Comparison of ENCODE assay signal across 10 cellular contexts in the genomic region with DNA sequence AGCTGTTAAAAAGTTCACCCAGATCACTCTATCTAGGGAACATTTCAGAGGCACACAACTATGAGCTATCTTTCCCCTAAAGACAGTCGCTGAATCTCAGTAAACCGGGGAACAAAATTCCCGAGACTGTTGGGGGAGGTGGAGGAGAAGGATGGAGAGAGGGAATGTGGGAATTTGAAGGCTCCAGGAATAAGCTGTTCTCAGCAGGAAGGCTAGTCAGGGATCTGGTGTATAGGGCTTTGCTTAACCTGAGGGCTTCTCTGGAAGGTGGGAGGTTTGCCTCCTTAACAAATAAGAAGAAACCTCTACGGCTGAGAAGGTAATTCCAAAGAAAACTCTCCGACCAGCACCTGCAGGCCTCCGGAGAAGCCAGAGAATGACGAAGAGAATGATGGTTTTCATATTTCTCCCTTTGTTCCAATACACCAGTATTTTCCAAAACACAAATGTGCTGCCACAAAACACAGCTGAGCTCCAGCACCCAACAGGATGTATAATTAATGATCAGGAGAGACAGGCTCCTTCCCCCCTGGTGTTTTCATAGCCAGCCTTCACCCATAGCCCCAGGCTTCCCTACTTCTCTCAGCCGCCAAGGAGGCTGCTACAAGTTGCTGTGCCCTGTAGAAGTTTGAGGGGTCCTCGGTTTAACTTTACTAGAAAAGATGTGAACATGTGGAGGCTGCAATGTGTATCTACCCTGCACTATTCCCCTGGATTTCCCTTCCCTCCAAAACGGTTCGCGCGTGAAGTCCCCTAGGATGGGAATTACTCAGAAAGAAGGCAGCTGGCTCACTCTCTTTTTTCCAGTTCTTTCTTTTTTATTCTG. TPM values are rescaled to one million over a fixed set of nuclear protein-coding genes. Genes with fewer than 3 reads are reported as not detected.
DNase-seq lines count a peak whose midpoint lies in the region; ATAC-seq and TF ChIP-seq lines count a peak whose summit lies in the region.
"Had no signal": no experiment of that assay in that cellular context is flagged by ENCODE, and none has a peak within 500 bp of the region (broad histone marks: within the 10 kb centered on the region; RNA-seq: fewer than 3 reads in every experiment).

No MANE protein-coding gene starts in this region.

- no peaks in the 10 kb centered on the region for H3K9me3 ChIP-seq in T-helper 17 cell (ENCODE audit: control insufficient read depth, low read length, poor library complexity, severe bottlenecking)
- H3K9me3 ChIP-seq in skeletal muscle tissue (ENCODE audit: control insufficient read depth in 3 of 3, low read length in 3 of 3) = no peaks in the 10 kb centered on the region

- no peaks in the 10 kb centered on the region for H3K36me3 ChIP-seq in GM23338 (ENCODE audit: insufficient read depth)
- H3K36me3 ChIP-seq in skeletal muscle tissue (ENCODE audit: control insufficient read depth in 3 of 3, insufficient read depth in 3 of 3, low read length in 3 of 3) = no peaks in the 10 kb centered on the region

- H3K36me3 Mint-ChIP-seq in GM23338 (ENCODE audit: low read depth) = no peaks in the 10 kb centered on the region
- peaks cover 2% of the 10 kb centered on the region for H3K36me3 Mint-ChIP-seq in T-helper 17 cell (ENCODE audit: low read depth)
- no peaks in the 10 kb centered on the region for H3K36me3 Mint-ChIP-seq in glutamatergic neuron (ENCODE audit: unreplicated experiment)
- H3K36me3 Mint-ChIP-seq in activated CD8-positive, alpha-beta T cell treated with anti-CD3 and anti-CD28 coated beads for 36 hours (ENCODE audit: low read depth) = no peaks in the 10 kb centered on the region
- H3K36me3 Mint-ChIP-seq: activated naive CD8-positive, alpha-beta T cell treated with anti-CD3 and anti-CD28 coated beads, Interleukin-2, amount 10 ng/mL, durations not matched to agents 7 days and 5 days had no signal

- in situ Hi-C loops in G401 (cut with HindIII; ENCODE audit: low sequenced_read_pairs) = loop anchor here (25.0 kb wide), 1 partner anchor 473 kb away; no protein-coding TSS in a partner anchor

- peaks cover 6% of the 10 kb centered on the region; the same call in 1 of the 2 replicates for H4K20me1 ChIP-seq in GM23338 (replicated peaks; ENCODE audit: insufficient read depth)

- intact Hi-C loops in activated CD8-positive, alpha-beta T cell treated with anti-CD3 and anti-CD28 coated beads for 36 hours (cut with micrococcal nuclease) = no loop called here

- H3K4me1 ChIP-seq in GM23338 (ENCODE audit: insufficient read depth) (peaks cover 24% of the 10 kb centered on the region), skeletal muscle tissue (ENCODE audit: control insufficient read depth in 3 of 3, insufficient read depth in 3 of 3, low read length in 3 of 3) (peaks cover 21 to 43% (median 28%) of the 10 kb centered on the region in 3 donors)

- CTCF ChIA-PET in activated CD8-positive, alpha-beta T cell treated with anti-CD3 and anti-CD28 coated beads for 36 hours (lab: Charles Lee) = interaction anchor here (1.0 to 2.9 kb wide), 3 partner anchors 8 to 470 kb away, joined by 3 to 15 read pairs (median 8); no protein-coding TSS in a partner anchor

- DNase-seq in GM23338 (ENCODE audit: low spot score) = peak; percentile 60
- DNase-seq in T-helper 17 cell = no peak
- DNase-seq in glutamatergic neuron = no peak
- no peak for DNase-seq in activated CD8-positive, alpha-beta T cell treated with anti-CD3 and anti-CD28 coated beads for 36 hours
- DNase-seq in GM19238 (ENCODE audit: insufficient read length, low spot score) = no peak
- no peak for DNase-seq in G401 (ENCODE audit: low spot score)
- DNase-seq: activated naive CD8-positive, alpha-beta T cell treated with anti-CD3 and anti-CD28 coated beads, Interleukin-2, amount 10 ng/mL, durations not matched to agents 7 days and 5 days; small intestine had no signal

- peak overlapping the region; percentile 94 for H3K4me2 ChIP-seq in GM23338

- peaks cover 9% of the 10 kb centered on the region; the same call in 1 of the 2 replicates for H3F3A ChIP-seq in GM23338 (replicated peaks; ENCODE audit: low read depth)

- peak overlapping the region in 2 of 3 donors; percentile 75 to 76 for H3K9ac ChIP-seq in skeletal muscle tissue (ENCODE audit: low read depth in 1 of 3, low read length in 3 of 3)

- TF ChIP-seq CTCF in GM23338 (conservative IDR thresholded peaks at IDR 0.05; ENCODE audit: low read depth in 2 of 2) = no peak
- TF ChIP-seq CTCF in glutamatergic neuron (IDR thresholded peaks at IDR 0.05; ENCODE audit: partially characterized antibody, unreplicated experiment) = no peak
- TF ChIP-seq CTCF in activated CD8-positive, alpha-beta T cell treated with anti-CD3 and anti-CD28 coated beads for 36 hours (IDR thresholded peaks at IDR 0.05) = no peak

- H3K4me3 Mint-ChIP-seq in GM23338 (peak overlapping the region; percentile 93), T-helper 17 cell (peak overlapping the region; percentile 33), glutamatergic neuron (ENCODE audit: unreplicated experiment) (peak overlapping the region; percentile 97)
- no peak overlapping the region for H3K4me3 Mint-ChIP-seq in activated CD8-positive, alpha-beta T cell treated with anti-CD3 and anti-CD28 coated beads for 36 hours
- H3K4me3 Mint-ChIP-seq: activated naive CD8-positive, alpha-beta T cell treated with anti-CD3 and anti-CD28 coated beads, Interleukin-2, amount 10 ng/mL, durations not matched to agents 7 days and 5 days had no signal

- H3K27me3 ChIP-seq in GM23338 (ENCODE audit: insufficient read depth) (peaks cover 52% of the 10 kb centered on the region), skeletal muscle tissue (ENCODE audit: control insufficient read depth in 3 of 3, insufficient read depth in 3 of 3, low read length in 3 of 3) (peaks cover 0 to 22% (median 4%) of the 10 kb centered on the region in 3 donors)

- H3K4me3 ChIP-seq in GM23338 = peak overlapping the region; percentile 91
- peak overlapping the region; percentile 75 to 91 (median 89) for H3K4me3 ChIP-seq in skeletal muscle tissue (ENCODE audit: low read length in 3 of 3)

- no peak overlapping the region for H3K27ac Mint-ChIP-seq in GM23338
- no peak overlapping the region for H3K27ac Mint-ChIP-seq in T-helper 17 cell
- no peak overlapping the region for H3K27ac Mint-ChIP-seq in glutamatergic neuron (ENCODE audit: unreplicated experiment)
- H3K27ac Mint-ChIP-seq in activated CD8-positive, alpha-beta T cell treated with anti-CD3 and anti-CD28 coated beads for 36 hours = no peak overlapping the region
- H3K27ac Mint-ChIP-seq: activated naive CD8-positive, alpha-beta T cell treated with anti-CD3 and anti-CD28 coated beads, Interleukin-2, amount 10 ng/mL, durations not matched to agents 7 days and 5 days had no signal

- H2AFZ ChIP-seq in GM23338 = peak overlapping the region; percentile 100

- H3K27me3 Mint-ChIP-seq in GM23338 (ENCODE audit: insufficient read depth, low read depth, poor library complexity) (peaks cover 56% of the 10 kb centered on the region), T-helper 17 cell (peaks cover 72% of the 10 kb centered on the region), glutamatergic neuron (ENCODE audit: unreplicated experiment) (peaks cover 23% of the 10 kb centered on the region)
- H3K27me3 Mint-ChIP-seq in activated CD8-positive, alpha-beta T cell treated with anti-CD3 and anti-CD28 coated beads for 36 hours = peaks cover 59% of the 10 kb centered on the region

- H3K9me2 ChIP-seq in GM23338 (ENCODE audit: insufficient read depth) = no peaks in the 10 kb centered on the region

- H3K27ac ChIP-seq in GM23338 (ENCODE audit: low read depth) (no peak overlapping the region), skeletal muscle tissue (ENCODE audit: low read depth, low read length) (no peak overlapping the region)

- H3K9me3 Mint-ChIP-seq in GM23338 (no peaks in the 10 kb centered on the region; the same call in 2 of the 3 replicates), glutamatergic neuron (ENCODE audit: unreplicated experiment) (peaks cover 9% of the 10 kb centered on the region)
- no peaks in the 10 kb centered on the region for H3K9me3 Mint-ChIP-seq in activated CD8-positive, alpha-beta T cell treated with anti-CD3 and anti-CD28 coated beads for 36 hours
- H3K9me3 Mint-ChIP-seq: activated naive CD8-positive, alpha-beta T cell treated with anti-CD3 and anti-CD28 coated beads, Interleukin-2, amount 10 ng/mL, durations not matched to agents 7 days and 5 days had no signal

- H3K79me2 ChIP-seq in GM23338 (replicated peaks; ENCODE audit: insufficient read depth) = peaks cover 11% of the 10 kb centered on the region

- POLR2A ChIA-PET in activated CD8-positive, alpha-beta T cell treated with anti-CD3 and anti-CD28 coated beads for 36 hours (lab: Charles Lee) = no interaction called here

- ATAC-seq in GM23338 = peak; percentile 11
- no peak for ATAC-seq in T-helper 17 cell
- no peak for ATAC-seq in HG02938 (IDR thresholded peaks at IDR 0.05; ENCODE audit: unreplicated experiment)
- no peak for ATAC-seq in activated CD8-positive, alpha-beta T cell treated with anti-CD3 and anti-CD28 coated beads for 36 hours

- H3K4me1 Mint-ChIP-seq in GM23338 (peaks cover 26% of the 10 kb centered on the region; the same call in 2 of the 3 replicates), T-helper 17 cell (peaks cover 8% of the 10 kb centered on the region), glutamatergic neuron (ENCODE audit: low read depth, unreplicated experiment) (peaks cover 4% of the 10 kb centered on the region)
- peaks cover 6% of the 10 kb centered on the region for H3K4me1 Mint-ChIP-seq in activated CD8-positive, alpha-beta T cell treated with anti-CD3 and anti-CD28 coated beads for 36 hours (ENCODE audit: low read depth)

TF ChIP-seq in GM23338, 12 proteins besides CTCF, POLR2A, EP300 and RAD21 (continues in another document):
- TF ChIP-seq POLR2AphosphoS5 (IDR thresholded peaks at IDR 0.05; ENCODE audit: low read depth) (no peak), ZNF114 (CRISPR knock-in tag; IDR thresholded peaks at IDR 0.05) (no peak), JUNB (IDR thresholded peaks at IDR 0.05; ENCODE audit: unreplicated experiment) (no peak), EZH2 (IDR thresholded peaks at IDR 0.05; ENCODE audit: low read depth, unreplicated experiment) (peak; percentile 36)

RNA-seq across cellular contexts. Expression of a gene that starts 2.0 kb away (rescaled TPM):
- 8.2 and 8.9 TPM in 2 replicates for total RNA-seq in GM23338 (2014; rRNA removed; shearing (Covaris generic))
- polyA plus RNA-seq in GM23338 (2016; fragmentation: Nextera tagmentation; extraction: Ambion mirVana) = 8.7 and 9.0 TPM in 2 replicates
- total RNA-seq in T-helper 17 cell = under 1 TPM in 1 of 2 donors, not detected in 1; 0.27 TPM
- total RNA-seq in glutamatergic neuron (ENCODE audit: unreplicated experiment) = 3.2 TPM
- total RNA-seq in skeletal muscle tissue = 18.8 TPM
- total RNA-seq in activated CD8-positive, alpha-beta T cell treated with anti-CD3 and anti-CD28 coated beads for 36 hours = under 1 TPM in 1 of 2 experiments, not detected in 1; 0.18 TPM
- total RNA-seq in G401 (2014; rRNA removed; shearing (Covaris generic)) = 0.81 and 3.9 TPM in 2 replicates
